Comparison of ENCODE assay signal across 18 cellular contexts in genomic region chr13:106709509-106709908, GRCh38.
DNase-seq lines count a peak whose midpoint lies in the region; ATAC-seq and TF ChIP-seq lines count a peak whose summit lies in the region.
"Had no signal": no experiment of that assay in that cellular context is flagged by ENCODE, and none has a peak within 500 bp of the region (broad histone marks: within the 10 kb centered on the region; RNA-seq: fewer than 3 reads in every experiment).

No MANE protein-coding gene starts in this region.

- intact Hi-C loops in gastrocnemius medialis (cut with DNase I; ENCODE audit: low total_unique reads) = loop anchor here (5.0 kb wide), 1 partner anchor 208 kb away; no protein-coding TSS in a partner anchor

- in situ Hi-C loops in gastrocnemius medialis (cut with MboI; ENCODE audit: low sequenced_read_pairs in 4 of 4) = no loop called here

- no peak overlapping the region for H3K4me3 Mint-ChIP-seq in naive thymus-derived CD8-positive, alpha-beta T cell
- H3K4me3 Mint-ChIP-seq: CD8-positive, alpha-beta T cell; naive B cell; type B pancreatic cell had no signal

- H3K27ac ChIP-seq in gastrocnemius medialis = peak overlapping the region; percentile 33 to 76 (median 70)
- H3K27ac ChIP-seq: brain microvascular endothelial cell had no signal

- peak in 1 of 2 donors; percentile 48 for TF ChIP-seq POLR2A in gastrocnemius medialis (IDR thresholded peaks at IDR 0.05)

- H3K36me3 ChIP-seq in adipocyte (ENCODE audit: control insufficient read depth, insufficient read depth, low read length, severe bottlenecking) (no peaks in the 10 kb centered on the region), gastrocnemius medialis (no peaks in the 10 kb centered on the region)
- H3K36me3 ChIP-seq: brain microvascular endothelial cell had no signal

- H3K27me3 Mint-ChIP-seq in naive thymus-derived CD8-positive, alpha-beta T cell = peaks cover 0 to 7% (median 4%) of the 10 kb centered on the region in 5 donors
- H3K27me3 Mint-ChIP-seq: type B pancreatic cell had no signal

- no peaks in the 10 kb centered on the region for H3K36me3 Mint-ChIP-seq in naive thymus-derived CD8-positive, alpha-beta T cell
- H3K36me3 Mint-ChIP-seq: CD8-positive, alpha-beta T cell; naive B cell; type B pancreatic cell had no signal

- H3K27me3 ChIP-seq in adipocyte (replicated peaks; ENCODE audit: control insufficient read depth, insufficient read depth, low read length) (no peaks in the 10 kb centered on the region), gastrocnemius medialis (no peaks in the 10 kb centered on the region)
- H3K27me3 ChIP-seq: brain microvascular endothelial cell had no signal

- H3K9me3 ChIP-seq in adipocyte (ENCODE audit: control insufficient read depth, low read length) (peaks cover 2% of the 10 kb centered on the region), gastrocnemius medialis (no peaks in the 10 kb centered on the region)

- no peak overlapping the region for H3K27ac Mint-ChIP-seq in naive thymus-derived CD8-positive, alpha-beta T cell
- H3K27ac Mint-ChIP-seq: CD8-positive, alpha-beta T cell; naive B cell; type B pancreatic cell had no signal

- peak; percentile 73 to 74 for ATAC-seq in gastrocnemius medialis
- no peak for ATAC-seq in naive thymus-derived CD8-positive, alpha-beta T cell
- ATAC-seq: CD8-positive, alpha-beta T cell had no signal

- peak; percentile 35 for DNase-seq in adipocyte (ENCODE audit: low read depth)
- DNase-seq in epidermal melanocyte (ENCODE audit: insufficient read length, low spot score) = peak; percentile 32
- DNase-seq in inferior parietal cortex (ENCODE audit: extremely low spot score) = peak; percentile 15
- DNase-seq in gastrocnemius medialis = no peak
- no peak for DNase-seq in activated CD4-positive, alpha-beta T cell treated with anti-CD3 and anti-CD28 coated beads for 48 hours
- no peak for DNase-seq in stimulated activated CD4-positive, alpha-beta T cell treated with anti-CD3 and anti-CD28 coated beads, Interleukin-4, amount 100 ng/mL, for 24 hours
- no peak for DNase-seq in NCI-H748 treated with DMSO at 0.1 percent for 48 hours (lab: John Stamatoyannopoulos, UW)
- DNase-seq in naive thymus-derived CD8-positive, alpha-beta T cell = no peak
- DNase-seq: brain microvascular endothelial cell; CD8-positive, alpha-beta T cell; GOT3; naive B cell; NCI-H345; SHP77; stimulated activated CD4-positive, alpha-beta T cell treated with anti-CD3 and anti-CD28 coated beads, Interleukin-2, amount 100 ng/mL, for 48 hours; stimulated activated CD8-positive, alpha-beta memory T cell treated with anti-CD3 and anti-CD28 coated beads, Interleukin-4, amount 100 ng/mL, for 48 hours; T-helper 2 cell had no signal

- no peak overlapping the region for H3K9ac ChIP-seq in adipocyte (ENCODE audit: low read length)

- H3K9me3 Mint-ChIP-seq in naive thymus-derived CD8-positive, alpha-beta T cell = peaks cover 0 to 4% (median 0%) of the 10 kb centered on the region in 9 donors
- H3K9me3 Mint-ChIP-seq: CD8-positive, alpha-beta T cell had no signal

- no peak for TF ChIP-seq CTCF in gastrocnemius medialis (IDR thresholded peaks at IDR 0.05 in 4 of 5, conservative IDR thresholded peaks at IDR 0.05 in 1 of 5)

- H3K4me1 ChIP-seq in adipocyte (ENCODE audit: control insufficient read depth, insufficient read depth, low read length) (peaks cover 15% of the 10 kb centered on the region), gastrocnemius medialis (no peaks in the 10 kb centered on the region)

- POLR2A ChIA-PET in naive thymus-derived CD8-positive, alpha-beta T cell (lab: Charles Lee) = no interaction called here

- no peaks in the 10 kb centered on the region for H3K4me1 Mint-ChIP-seq in naive thymus-derived CD8-positive, alpha-beta T cell
- H3K4me1 Mint-ChIP-seq: naive B cell had no signal

- H3K4me3 ChIP-seq in adipocyte (ENCODE audit: low read length) = peak overlapping the region; percentile 64
- H3K4me3 ChIP-seq in gastrocnemius medialis = peak overlapping the region in 2 of 4 donors; percentile 5 to 29

Comparison
In these comparisons a context has a peak if more than half of its experiments do, and no peak if none do; other contexts are left out.
1. DNase-seq: peak in adipocyte (single experiment), epidermal melanocyte (single experiment) and inferior parietal cortex (single experiment); none in gastrocnemius medialis (0 of 2), activated CD4-positive, alpha-beta T cell treated with anti-CD3 and anti-CD28 coated beads for 48 hours (single experiment), stimulated activated CD4-positive, alpha-beta T cell treated with anti-CD3 and anti-CD28 coated beads, Interleukin-4, amount 100 ng/mL, for 24 hours (single experiment), NCI-H748 treated with DMSO at 0.1 percent for 48 hours (single experiment) and naive thymus-derived CD8-positive, alpha-beta T cell (0 of 10).
2. ATAC-seq: peak in gastrocnemius medialis (2 of 2); none in naive thymus-derived CD8-positive, alpha-beta T cell (0 of 2).